Comparison of ENCODE assay signal across 8 cellular contexts in genomic region chr17:27353469-27354050, GRCh38. TPM values are rescaled to one million over a fixed set of nuclear protein-coding genes. Genes with fewer than 3 reads are reported as not detected.
A peak's percentile ranks its signal among the peaks of the same experiment; 100 is the strongest.
DNase-seq lines count a peak whose midpoint lies in the region; ATAC-seq, FAIRE-seq and TF ChIP-seq lines count a peak whose summit lies in the region.

No MANE protein-coding gene starts in this region.

- H3K36me3 Mint-ChIP-seq in activated CD8-positive, alpha-beta memory T cell treated with anti-CD3 and anti-CD28 coated beads, Interleukin-2, amount 10 ng/mL, durations not matched to agents 7 days and 5 days = no peaks in the 10 kb centered on the region

- H2BK120ac ChIP-seq in H1 (replicated peaks; ENCODE audit: low read depth, low read length) = no peak overlapping the region

- no peak overlapping the region for H4K91ac ChIP-seq in H1 (replicated peaks; ENCODE audit: insufficient read length, low read length)

- no peak overlapping the region for H3K4ac ChIP-seq in H1 (replicated peaks; ENCODE audit: insufficient read length, low read depth, low read length)

- no peak for FAIRE-seq in H1 (lab: Jason Lieb, UNC)

- no peak for TF ChIP-seq EP300 in H1 (IDR thresholded peaks at IDR 0.05; ENCODE audit: borderline replicate concordance in 1 of 2, low read depth in 2 of 2, low read length in 2 of 2)

- no peaks in the 10 kb centered on the region for H4K20me1 ChIP-seq in H1 (replicated peaks in 1 of 2; ENCODE audit: control insufficient read depth in 1 of 2, insufficient read depth in 2 of 2, low read length in 2 of 2)

- peak overlapping the region; percentile 80 for H3K4me3 Mint-ChIP-seq in activated CD8-positive, alpha-beta memory T cell treated with anti-CD3 and anti-CD28 coated beads, Interleukin-2, amount 10 ng/mL, durations not matched to agents 7 days and 5 days

- H3K27me3 Mint-ChIP-seq in activated CD8-positive, alpha-beta memory T cell treated with anti-CD3 and anti-CD28 coated beads, Interleukin-2, amount 10 ng/mL, durations not matched to agents 7 days and 5 days = no peaks in the 10 kb centered on the region

- H3K4me1 ChIP-seq in H1 (replicated peaks in 1 of 4; ENCODE audit: control insufficient read depth in 3 of 4, insufficient read depth in 4 of 4, low read length in 3 of 4) = peaks cover 0 to 8% (median 4%) of the 10 kb centered on the region in 4 experiments; a peak in 3 of 7 replicates
- peaks cover 5% of the 10 kb centered on the region for H3K4me1 ChIP-seq in mesodermal cell (ENCODE audit: control insufficient read depth, insufficient read depth, low read length, poor library complexity, severe bottlenecking)

- H2BK15ac ChIP-seq in H1 (ENCODE audit: low read length) = no peak overlapping the region

- no peak overlapping the region; the same call in 1 of the 2 replicates for H3K18ac ChIP-seq in H1 (ENCODE audit: extremely low read depth, low read length)

- H3K79me2 ChIP-seq in H1 (ENCODE audit: control insufficient read depth in 1 of 2, insufficient read depth in 2 of 2, low read length in 2 of 2) = no peaks in the 10 kb centered on the region

- peak overlapping the region; percentile 58; the same call in 1 of the 2 replicates for H3K27ac ChIP-seq in H1 (ENCODE audit: low read depth, low read length)
- peak overlapping the region; percentile 96 for H3K27ac ChIP-seq in mesodermal cell (ENCODE audit: low read depth, low read length, severe bottlenecking)

- H3K9me3 ChIP-seq in H1 (ENCODE audit: insufficient read depth in 2 of 2, low read depth in 1 of 2, low read length in 1 of 2) = no peaks in the 10 kb centered on the region
- H3K9me3 ChIP-seq in mesodermal cell (ENCODE audit: control insufficient read depth, low read length) = no peaks in the 10 kb centered on the region

- H2AK5ac ChIP-seq in H1 (ENCODE audit: low read depth, low read length) = no peak overlapping the region

- CTCF ChIA-PET in activated CD8-positive, alpha-beta memory T cell treated with anti-CD3 and anti-CD28 coated beads, Interleukin-2, amount 10 ng/mL, durations not matched to agents 7 days and 5 days (lab: Charles Lee) = interaction anchor here (0.6 to 7.9 kb wide), 26 partner anchors 8 to 301 kb away, joined by 3 to 124 read pairs (median 4); partner anchors contain the start of gene KSR1
- CTCF ChIA-PET in H1 (lab: Charles Lee; ENCODE audit: partially characterized antibody) = interaction anchor here (0.6 to 4.6 kb wide), 20 partner anchors 9 to 302 kb away, joined by 3 to 42 read pairs (median 6); no protein-coding TSS in a partner anchor

- H3K36me3 ChIP-seq in H1 (ENCODE audit: control insufficient read depth in 2 of 4, insufficient read depth in 4 of 4, low read length in 3 of 4) (no peaks in the 10 kb centered on the region), mesodermal cell (ENCODE audit: control insufficient read depth, insufficient read depth, low read length) (no peaks in the 10 kb centered on the region)

- H3K4me3 ChIP-seq in H1 (ENCODE audit: extremely low read depth in 1 of 4, insufficient read depth in 2 of 4, low read depth in 3 of 4, low read length in 4 of 4) = peak overlapping the region; percentile 47 to 94 (median 64)
- peak overlapping the region; percentile 64 for H3K4me3 ChIP-seq in mesodermal cell (ENCODE audit: extremely low read depth, insufficient read depth, low read length, poor library complexity, severe bottlenecking)

- peaks cover 4% of the 10 kb centered on the region; the same call in 1 of the 2 replicates for H3K23me2 ChIP-seq in H1 (ENCODE audit: low read depth, low read length)

- peak overlapping the region; percentile 77; the same call in 1 of the 2 replicates for H2AFZ ChIP-seq in H1 (ENCODE audit: low read length)

- peak in 1 of 2 experiments; percentile 81; a peak in 1 of 3 replicates for TF ChIP-seq POLR2A in H1 (IDR thresholded peaks at IDR 0.05; ENCODE audit: control extremely low read depth in 1 of 2, low read depth in 2 of 2, low read length in 2 of 2)

- H3K4me2 ChIP-seq in H1 (ENCODE audit: insufficient read depth in 1 of 2, low read depth in 2 of 2, low read length in 2 of 2) = peak overlapping the region; percentile 38 to 78

- peak overlapping the region; percentile 89 for H4K8ac ChIP-seq in H1 (ENCODE audit: extremely low read depth, insufficient read depth, low read length)

- H2BK12ac ChIP-seq in H1 (ENCODE audit: low read depth, low read length) = no peak overlapping the region

- no peak overlapping the region for H3K23ac ChIP-seq in H1 (ENCODE audit: insufficient read length)

- H2BK20ac ChIP-seq in H1 (ENCODE audit: low read length) = no peak overlapping the region

- POLR2A ChIA-PET in H1 (lab: Charles Lee; ENCODE audit: partially characterized antibody) = interaction anchor here (0.6 to 2.2 kb wide), 3 partner anchors 10 to 30 kb away, joined by 3 to 6 read pairs (median 3); no protein-coding TSS in a partner anchor

- TF ChIP-seq RAD21 in H1 (IDR thresholded peaks at IDR 0.05 in 1 of 2, conservative IDR thresholded peaks at IDR 0.05 in 1 of 2; ENCODE audit: low read depth in 2 of 2, low read length in 2 of 2) = peak; percentile 52 to 85; a peak in 3 of 4 replicates

- peak overlapping the region; percentile 81 for H3K56ac ChIP-seq in H1 (replicated peaks; ENCODE audit: insufficient read length, low read depth, low read length)

- no peaks in the 10 kb centered on the region for H3K9me3 Mint-ChIP-seq in activated CD8-positive, alpha-beta memory T cell treated with anti-CD3 and anti-CD28 coated beads, Interleukin-2, amount 10 ng/mL, durations not matched to agents 7 days and 5 days (ENCODE audit: low read depth)

- H3K4me1 Mint-ChIP-seq in activated CD8-positive, alpha-beta memory T cell treated with anti-CD3 and anti-CD28 coated beads, Interleukin-2, amount 10 ng/mL, durations not matched to agents 7 days and 5 days = peaks cover 27% of the 10 kb centered on the region

- H3K27me3 ChIP-seq in H1 (replicated peaks in 1 of 4; ENCODE audit: control insufficient read depth in 3 of 4, extremely low read depth in 1 of 4, insufficient read depth in 3 of 4, low read length in 3 of 4) = no peaks in the 10 kb centered on the region

- peak overlapping the region; percentile 7 to 89 (median 61); a peak in 6 of 7 replicates for H3K9ac ChIP-seq in H1 (replicated peaks in 1 of 4; ENCODE audit: extremely low read depth in 1 of 4, low read depth in 3 of 4, low read length in 3 of 4)

- ATAC-seq in GM19452 (IDR thresholded peaks at IDR 0.05; ENCODE audit: unreplicated experiment) = peak; percentile 78
- peak; percentile 93 for ATAC-seq in activated CD8-positive, alpha-beta memory T cell treated with anti-CD3 and anti-CD28 coated beads, Interleukin-2, amount 10 ng/mL, durations not matched to agents 7 days and 5 days

- H3K14ac ChIP-seq in H1 (ENCODE audit: insufficient read length) = no peak overlapping the region

- DNase-seq in CMK (ENCODE audit: low read depth) (peak; percentile 79), HK-2 (ENCODE audit: unreplicated experiment) (peak; percentile 94), NK-92 (lab: John Stamatoyannopoulos, UW; ENCODE audit: unreplicated experiment) (peak; percentile 27), H1 (ENCODE audit: low read depth in 1 of 2, low spot score in 2 of 2) (peak; percentile 53 to 90)
- peak; percentile 92 for DNase-seq in activated CD8-positive, alpha-beta memory T cell treated with anti-CD3 and anti-CD28 coated beads, Interleukin-2, amount 10 ng/mL, durations not matched to agents 7 days and 5 days
- peak; percentile 90 for DNase-seq in stimulated activated CD8-positive, alpha-beta memory T cell treated with anti-CD3 and anti-CD28 coated beads, Interleukin-15, amount 100 ng/mL, for 24 hours (ENCODE audit: low read depth)

- peaks cover 2% of the 10 kb centered on the region; the same call in 1 of the 2 replicates for H3K79me1 ChIP-seq in H1 (ENCODE audit: low read depth, low read length)

- WGBS in H1 (ENCODE audit: extremely low coverage in 1 of 2, insufficient coverage in 1 of 2, insufficient read length in 1 of 2, insufficient replicate concordance in 2 of 2, low coverage in 1 of 2, low lambda C conversion rate in 2 of 2, missing lambda C conversion rate in 1 of 2), 2 experiments = 4% methylated on average over 34 of the region's 57 CpGs; no CpG with 5 or more reads in 1 of the 2 experiments
- WGBS in mesodermal cell (ENCODE audit: insufficient coverage in 2 of 2), 2 experiments = 1% methylated on average over 45 to 54 of the region's 57 CpGs

- peak; percentile 74 to 96 (median 76) for TF ChIP-seq CTCF in H1 (IDR thresholded peaks at IDR 0.05; ENCODE audit: control extremely low read depth in 1 of 3, insufficient read depth in 1 of 3, low read depth in 1 of 3, low read length in 3 of 3)

- no peak overlapping the region for H4K5ac ChIP-seq in H1 (ENCODE audit: insufficient read length, low read depth, low read length)

- peak overlapping the region; percentile 91 for H3K27ac Mint-ChIP-seq in activated CD8-positive, alpha-beta memory T cell treated with anti-CD3 and anti-CD28 coated beads, Interleukin-2, amount 10 ng/mL, durations not matched to agents 7 days and 5 days

- H2BK5ac ChIP-seq in H1 (ENCODE audit: low read depth, low read length) = peak overlapping the region; percentile 71; the same call in 1 of the 2 replicates

TF ChIP-seq in H1, 55 proteins besides CTCF, POLR2A, EP300 and RAD21 (continues in another document):
- TF ChIP-seq HDAC6 (IDR thresholded peaks at IDR 0.05; ENCODE audit: low read depth, low read length) = no peak
- no peak for TF ChIP-seq EZH2 (IDR thresholded peaks at IDR 0.05; ENCODE audit: low read depth, low read length, severe bottlenecking)
- TF ChIP-seq SIX5 (IDR thresholded peaks at IDR 0.05; ENCODE audit: low read depth, low read length) = no peak
- TF ChIP-seq JUND (IDR thresholded peaks at IDR 0.05; ENCODE audit: low read length) = peak; percentile 98
- TF ChIP-seq GABPA (IDR thresholded peaks at IDR 0.05; ENCODE audit: borderline replicate concordance, insufficient read depth, low read length) = no peak
- TF ChIP-seq CBX5 (IDR thresholded peaks at IDR 0.05; ENCODE audit: low read depth, low read length) = no peak
- no peak for TF ChIP-seq SP4 (IDR thresholded peaks at IDR 0.05; ENCODE audit: low read length)
- no peak for TF ChIP-seq CHD1 (IDR thresholded peaks at IDR 0.05; ENCODE audit: low read depth, low read length)
- TF ChIP-seq SP2 (IDR thresholded peaks at IDR 0.05; ENCODE audit: low read length) = no peak

RNA-seq across cellular contexts. Expression of gene WSB1, which starts 59.6 kb away (rescaled TPM):
- 100 to 1,000 TPM; 109 to 177 TPM for total RNA-seq in activated CD8-positive, alpha-beta memory T cell treated with anti-CD3 and anti-CD28 coated beads, Interleukin-2, amount 10 ng/mL, durations not matched to agents 7 days and 5 days
- 101 and 113 TPM in 2 replicates for total RNA-seq in H1 (2021; fragmentation: NEBNext Ultra II Directional; extraction: Animal tissue kit (Norgen Biotek cat#: 25700))
- 140 and 261 TPM in 2 replicates for polyA plus RNA-seq in H1 (2011; rRNA removed)
- polyA plus RNA-seq in H1 (2011; cell fraction: cytosol; rRNA removed) = 182 TPM
- polyA plus RNA-seq in H1 (2011; cell fraction: nucleus; rRNA removed) = 463 TPM
- 96.0 to 127 TPM (median 113 TPM) in 4 replicates for polyA plus RNA-seq in H1 (2012, experiment 1 of 2)
- 29.4 TPM for polyA plus RNA-seq in H1 (2012, experiment 2 of 2)
- 74.6 TPM for polyA plus RNA-seq in H1 (2013, experiment 1 of 2)
- polyA plus RNA-seq in H1 (2013, experiment 2 of 2) = 66.1 TPM
- polyA minus RNA-seq in H1 (2011; rRNA and poly(A)+ RNA removed) = 59.7 and 102 TPM in 2 replicates
- polyA minus RNA-seq in H1 (2011; cell fraction: cytosol; rRNA and poly(A)+ RNA removed) = 76.1 TPM
- polyA minus RNA-seq in H1 (2011; cell fraction: nucleus; rRNA and poly(A)+ RNA removed) = 120 TPM
- polyA plus RNA-seq in mesodermal cell (2013, experiment 1 of 2) = 201 TPM
- polyA plus RNA-seq in mesodermal cell (2013, experiment 2 of 2) = 190 TPM

Comparison
In these comparisons a context has a peak if more than half of its experiments do, and no peak if none do; other contexts are left out.
1. Peak in every context shown above with its lines: DNase-seq, ATAC-seq, H3K4me3 ChIP-seq and H3K27ac ChIP-seq.
2. DNase-seq: peak in every context shown above with its lines; median percentile 94 in HK-2; 92 in activated CD8-positive, alpha-beta memory T cell treated with anti-CD3 and anti-CD28 coated beads, Interleukin-2, amount 10 ng/mL, durations not matched to agents 7 days and 5 days; 90 in stimulated activated CD8-positive, alpha-beta memory T cell treated with anti-CD3 and anti-CD28 coated beads, Interleukin-15, amount 100 ng/mL, for 24 hours; 79 in CMK; 72 in H1; 27 in NK-92.